ENCODE assay signal across 15 cellular contexts in the genomic region with DNA sequence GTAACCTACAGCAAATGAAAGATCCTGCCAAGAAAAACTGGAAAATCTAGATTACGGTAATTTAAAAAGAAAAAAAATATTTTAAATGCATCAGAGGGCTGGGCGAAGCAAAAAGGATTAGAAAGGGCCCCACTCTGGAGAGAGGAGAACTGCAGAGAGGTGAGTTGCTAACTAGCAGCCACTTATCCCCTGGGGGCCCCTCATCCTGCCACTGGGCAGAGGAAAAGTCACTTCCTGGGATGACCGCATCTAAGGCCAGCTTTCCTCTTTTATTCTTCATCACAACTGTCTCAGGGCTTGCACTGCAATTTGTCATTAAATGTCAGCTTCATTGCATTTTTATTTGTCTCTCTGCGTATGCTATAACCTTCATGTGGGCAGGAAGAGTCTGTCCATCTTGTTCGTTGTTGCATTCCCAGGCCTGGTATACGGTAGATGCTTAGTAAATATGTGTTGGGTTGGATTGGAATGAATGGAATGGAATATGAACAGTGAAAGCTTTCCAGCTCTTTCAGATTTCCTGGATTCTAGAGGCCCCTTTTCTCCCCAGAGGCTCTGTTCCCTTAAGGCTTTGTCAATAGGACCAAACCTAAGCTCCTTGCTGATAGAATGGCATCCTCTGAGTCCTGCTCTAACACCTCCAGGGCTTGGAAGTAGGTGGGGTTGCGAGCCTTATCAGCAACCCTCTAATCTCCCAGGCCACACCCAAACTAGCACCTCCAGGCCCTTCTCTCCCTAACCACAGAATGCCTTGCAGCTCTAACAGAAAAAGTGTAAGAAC. TPM values are rescaled to one million over a fixed set of nuclear protein-coding genes. Genes with fewer than 3 reads are reported as not detected.
DNase-seq lines count a peak whose midpoint lies in the region; ATAC-seq and TF ChIP-seq lines count a peak whose summit lies in the region.
"Had no signal": no experiment of that assay in that cellular context is flagged by ENCODE, and none has a peak within 500 bp of the region (broad histone marks: within the 10 kb centered on the region; RNA-seq: fewer than 3 reads in every experiment).

No MANE protein-coding gene starts in this region.

- H3K27me3 Mint-ChIP-seq in stimulated activated naive CD8-positive, alpha-beta T cell treated with anti-CD3 and anti-CD28 coated beads, Interleukin-15, Interleukin-2, amounts not matched to agents 100 ng/mL and 50 ng/mL, for 24 hours: no peaks in the 10 kb centered on the region
- no peaks in the 10 kb centered on the region for H3K27me3 Mint-ChIP-seq in stimulated activated naive CD8-positive, alpha-beta T cell treated with anti-CD3 and anti-CD28 coated beads, Interleukin-15, amount 100 ng/mL, for 72 hours
- no peaks in the 10 kb centered on the region for H3K27me3 Mint-ChIP-seq in type B pancreatic cell

- peak overlapping the region; percentile 46 for H3K27ac Mint-ChIP-seq in stimulated activated naive CD8-positive, alpha-beta T cell treated with anti-CD3 and anti-CD28 coated beads, Interleukin-15, Interleukin-2, amounts not matched to agents 100 ng/mL and 50 ng/mL, for 24 hours
- no peak overlapping the region for H3K27ac Mint-ChIP-seq in stimulated activated naive CD8-positive, alpha-beta T cell treated with anti-CD3 and anti-CD28 coated beads, Interleukin-15, amount 100 ng/mL, for 72 hours
- H3K27ac Mint-ChIP-seq in type B pancreatic cell: peak overlapping the region; percentile 25

- H3K4me3 Mint-ChIP-seq in stimulated activated naive CD8-positive, alpha-beta T cell treated with anti-CD3 and anti-CD28 coated beads, Interleukin-15, Interleukin-2, amounts not matched to agents 100 ng/mL and 50 ng/mL, for 24 hours: no peak overlapping the region
- H3K4me3 Mint-ChIP-seq in stimulated activated naive CD8-positive, alpha-beta T cell treated with anti-CD3 and anti-CD28 coated beads, Interleukin-15, amount 100 ng/mL, for 72 hours: no peak overlapping the region
- H3K4me3 Mint-ChIP-seq in type B pancreatic cell: peak overlapping the region; percentile 2

- no peaks in the 10 kb centered on the region for H3K9me3 Mint-ChIP-seq in stimulated activated naive CD8-positive, alpha-beta T cell treated with anti-CD3 and anti-CD28 coated beads, Interleukin-15, Interleukin-2, amounts not matched to agents 100 ng/mL and 50 ng/mL, for 24 hours
- no peaks in the 10 kb centered on the region for H3K9me3 Mint-ChIP-seq in stimulated activated naive CD8-positive, alpha-beta T cell treated with anti-CD3 and anti-CD28 coated beads, Interleukin-15, amount 100 ng/mL, for 72 hours
- no peaks in the 10 kb centered on the region for H3K9me3 Mint-ChIP-seq in type B pancreatic cell

- no peaks in the 10 kb centered on the region for H3K36me3 Mint-ChIP-seq in stimulated activated naive CD8-positive, alpha-beta T cell treated with anti-CD3 and anti-CD28 coated beads, Interleukin-15, Interleukin-2, amounts not matched to agents 100 ng/mL and 50 ng/mL, for 24 hours (ENCODE audit: low read depth)
- H3K36me3 Mint-ChIP-seq in type B pancreatic cell: no peaks in the 10 kb centered on the region

- TF ChIP-seq CTCF in type B pancreatic cell (conservative IDR thresholded peaks at IDR 0.05): no peak

- DNase-seq in stimulated activated naive CD8-positive, alpha-beta T cell treated with anti-CD3 and anti-CD28 coated beads, Interleukin-15, amount 100 ng/mL, for 72 hours: no peak
- DNase-seq in UCSD-AML1 (lab: John Stamatoyannopoulos, UW; ENCODE audit: unreplicated experiment): peak; percentile 51
- peak; percentile 55 for DNase-seq in iPS-NIHi7 (ENCODE audit: extremely low spot score)
- no peak for DNase-seq in type B pancreatic cell (ENCODE audit: extremely low spot score, unreplicated experiment)
- no peak for DNase-seq in NK-92 treated with Interleukin-12 subunit alpha and Interleukin-12 subunit beta, amount 100 ng/mL, for 24 hours (lab: John Stamatoyannopoulos, UW)
- DNase-seq in NCI-H1105 (lab: John Stamatoyannopoulos, UW): no peak
- DNase-seq in ecto neural progenitor cell (ENCODE audit: low spot score): no peak
- DNase-seq: activated CD4-positive, alpha-beta T cell treated with anti-CD3 and anti-CD28 coated beads, Interleukin-2, amount 50 U/mL, for 48 hours; COR-L47; left cardiac atrium; MV-4-11; NCI-H82 had no signal

- H3K4me1 Mint-ChIP-seq in stimulated activated naive CD8-positive, alpha-beta T cell treated with anti-CD3 and anti-CD28 coated beads, Interleukin-15, Interleukin-2, amounts not matched to agents 100 ng/mL and 50 ng/mL, for 24 hours (ENCODE audit: low read depth): peaks cover 2% of the 10 kb centered on the region
- peaks cover 8% of the 10 kb centered on the region for H3K4me1 Mint-ChIP-seq in stimulated activated naive CD8-positive, alpha-beta T cell treated with anti-CD3 and anti-CD28 coated beads, Interleukin-15, amount 100 ng/mL, for 72 hours
- H3K4me1 Mint-ChIP-seq in type B pancreatic cell (ENCODE audit: unreplicated experiment): peaks cover 22% of the 10 kb centered on the region

- ATAC-seq in stimulated activated naive CD8-positive, alpha-beta T cell treated with anti-CD3 and anti-CD28 coated beads, Interleukin-15, amount 100 ng/mL, for 72 hours: no peak

RNA-seq across cellular contexts. Expression of a gene that starts 58.9 kb away (rescaled TPM):
- 0.22 and 0.81 TPM in 2 replicates for total RNA-seq in type B pancreatic cell (ENCODE audit: low replicate concordance)
- total RNA-seq: A673, pulmonary artery endothelial cell had no signal

RNA-seq across cellular contexts. Expression of a gene that starts 59.9 kb away (rescaled TPM):
- total RNA-seq in type B pancreatic cell (ENCODE audit: low replicate concordance): 62.0 and 106 TPM in 2 replicates

Comparison
In these comparisons a context has a peak if more than half of its experiments do, and no peak if none do; other contexts are left out.
1. H3K27ac Mint-ChIP-seq: peak in stimulated activated naive CD8-positive, alpha-beta T cell treated with anti-CD3 and anti-CD28 coated beads, Interleukin-15, Interleukin-2, amounts not matched to agents 100 ng/mL and 50 ng/mL, for 24 hours (single experiment) and type B pancreatic cell (single experiment); none in stimulated activated naive CD8-positive, alpha-beta T cell treated with anti-CD3 and anti-CD28 coated beads, Interleukin-15, amount 100 ng/mL, for 72 hours (0 of 2).
2. DNase-seq: peak in UCSD-AML1 (single experiment) and iPS-NIHi7 (single experiment); none in stimulated activated naive CD8-positive, alpha-beta T cell treated with anti-CD3 and anti-CD28 coated beads, Interleukin-15, amount 100 ng/mL, for 72 hours (0 of 2), type B pancreatic cell (single experiment), NK-92 treated with Interleukin-12 subunit alpha and Interleukin-12 subunit beta, amount 100 ng/mL, for 24 hours (single experiment), NCI-H1105 (single experiment) and ecto neural progenitor cell (single experiment).